1 cellular context compared by ENCODE assay signal in the genomic region with DNA sequence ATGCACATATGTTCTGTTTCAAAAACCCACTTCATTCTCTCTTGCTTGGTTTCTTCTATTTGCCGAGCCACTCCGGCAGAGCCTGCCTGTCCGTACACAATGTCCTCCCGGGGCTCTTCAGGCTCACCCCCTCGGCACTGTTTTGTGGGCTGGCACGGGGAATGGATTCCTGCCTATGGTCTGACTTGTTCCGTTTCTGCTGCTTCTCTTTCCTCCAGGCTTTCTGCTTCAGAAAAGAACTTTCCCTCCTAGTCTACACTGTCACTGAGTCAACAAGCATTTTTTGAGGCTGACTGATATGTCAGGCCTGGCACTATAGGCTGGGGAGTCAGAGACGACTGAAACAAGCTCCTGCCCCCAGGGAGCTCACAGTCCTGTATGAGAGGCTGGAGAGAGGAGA.
TF ChIP-seq lines count a peak whose summit lies in the region.

No MANE protein-coding gene starts in this region.

TF ChIP-seq in IMR-90, 13 proteins besides CTCF, POLR2A, EP300 and RAD21:
- TF ChIP-seq, protein P1, sequence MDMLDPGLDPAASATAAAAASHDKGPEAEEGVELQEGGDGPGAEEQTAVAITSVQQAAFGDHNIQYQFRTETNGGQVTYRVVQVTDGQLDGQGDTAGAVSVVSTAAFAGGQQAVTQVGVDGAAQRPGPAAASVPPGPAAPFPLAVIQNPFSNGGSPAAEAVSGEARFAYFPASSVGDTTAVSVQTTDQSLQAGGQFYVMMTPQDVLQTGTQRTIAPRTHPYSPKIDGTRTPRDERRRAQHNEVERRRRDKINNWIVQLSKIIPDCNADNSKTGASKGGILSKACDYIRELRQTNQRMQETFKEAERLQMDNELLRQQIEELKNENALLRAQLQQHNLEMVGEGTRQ (IDR thresholded peaks at IDR 0.05; ENCODE audit: low read depth, low read length), result 0 out of 2 replicates have a peak, but pooled peaks have one; percentile 16
- TF ChIP-seq RCOR1 (IDR thresholded peaks at IDR 0.05; ENCODE audit: insufficient replicate concordance, low read length), result no peak
TF ChIP-seq in IMR-90: peak in this region for 1.
